ENCODE assay signal across 19 cellular contexts in the genomic region with DNA sequence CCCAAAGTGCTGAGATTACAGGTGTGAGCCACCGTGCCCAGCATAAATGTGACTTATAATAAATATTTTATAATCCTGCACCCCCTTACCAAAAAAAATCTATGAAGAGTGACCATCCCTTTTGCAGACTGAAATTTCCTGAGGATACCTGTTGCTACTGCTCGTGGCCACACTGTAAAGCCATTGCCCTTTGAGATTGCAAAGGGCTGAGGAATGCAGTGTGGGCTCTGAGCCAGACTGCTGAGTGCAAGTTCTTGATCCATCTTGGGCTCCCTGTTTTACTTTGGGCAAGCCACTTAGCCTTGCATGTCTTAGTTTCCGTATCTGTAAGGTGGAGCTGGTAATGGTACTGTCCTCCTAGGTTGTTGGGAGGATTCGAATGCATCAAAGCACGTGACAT. TPM values are rescaled to one million over a fixed set of nuclear protein-coding genes. Genes with fewer than 3 reads are reported as not detected.
DNase-seq lines count a peak whose midpoint lies in the region; ATAC-seq and TF ChIP-seq lines count a peak whose summit lies in the region.
"Had no signal": no experiment of that assay in that cellular context is flagged by ENCODE, and none has a peak within 500 bp of the region (broad histone marks: within the 10 kb centered on the region; RNA-seq: fewer than 3 reads in every experiment).

No MANE protein-coding gene starts in this region.

- intact Hi-C loops in CD14-positive monocyte (cut with micrococcal nuclease): no loop called here

- no peak overlapping the region for H3K27ac Mint-ChIP-seq in CD14-positive monocyte
- H3K27ac Mint-ChIP-seq: T-helper 2 cell treated with Interferon-gamma antibody and Interleukin-4, amounts not matched to agents 5 μg/mL and 100 μg/mL, for 36 hours had no signal

- no peak overlapping the region for H3K27ac ChIP-seq in brain microvascular endothelial cell

- peaks cover 9 to 12% of the 10 kb centered on the region in 2 donors for H3K36me3 Mint-ChIP-seq in CD14-positive monocyte

- no peak overlapping the region for H3K4me3 ChIP-seq in brain microvascular endothelial cell (ENCODE audit: low read depth, low read length)

- no peaks in the 10 kb centered on the region for H3K27me3 ChIP-seq in brain microvascular endothelial cell (replicated peaks)

- TF ChIP-seq CTCF in brain microvascular endothelial cell (IDR thresholded peaks at IDR 0.05; ENCODE audit: low read depth, low read length, missing control alignments): no peak
- no peak for TF ChIP-seq CTCF in CD14-positive monocyte (IDR thresholded peaks at IDR 0.05)

- in situ Hi-C loops in brain microvascular endothelial cell (cut with HindIII; ENCODE audit: low pct_ligation_motif_present, low sequenced_read_pairs): no loop called here

- peaks cover 58% of the 10 kb centered on the region for H3K4me1 Mint-ChIP-seq in CD14-positive monocyte

- no peaks in the 10 kb centered on the region for H3K36me3 ChIP-seq in brain microvascular endothelial cell (replicated peaks)

- no peak overlapping the region for H3K4me3 Mint-ChIP-seq in CD14-positive monocyte
- H3K4me3 Mint-ChIP-seq: T-helper 2 cell treated with Interferon-gamma antibody and Interleukin-4, amounts not matched to agents 5 μg/mL and 100 μg/mL, for 36 hours had no signal

- ATAC-seq in HG03521 (IDR thresholded peaks at IDR 0.05; ENCODE audit: unreplicated experiment): no peak

- peaks cover 0 to 2% (median 0%) of the 10 kb centered on the region in 3 donors for H3K27me3 Mint-ChIP-seq in CD14-positive monocyte (ENCODE audit: low read depth in 3 of 3)

- peaks cover under 1 to 6% (median 3%) of the 10 kb centered on the region in 7 donors for H3K9me3 Mint-ChIP-seq in CD14-positive monocyte

- DNase-seq in EH (ENCODE audit: low read depth) (peak; percentile 39), M059J (ENCODE audit: low read depth) (peak; percentile 61), brain microvascular endothelial cell (peak; percentile 7), renal cortical epithelial cell (ENCODE audit: low read depth) (peak; percentile 75), NCI-H2029 (lab: John Stamatoyannopoulos, UW) (no peak), CD14-positive monocyte (ENCODE audit: low spot score) (no peak), T-helper 1 cell (no peak)
- DNase-seq: activated CD4-positive, alpha-beta T cell treated with anti-CD3 and anti-CD28 coated beads for 1 hour; activated effector memory CD4-positive, alpha-beta T cell treated with anti-CD3 and anti-CD28 coated beads, Interleukin-2, amount 50 U/mL, for 16 hours; anterior cingulate cortex; NCI-H1417; retina; SHP77 had no signal

RNA-seq across cellular contexts. Expression of gene SIPA1L3, which starts 23.4 kb away (rescaled TPM):
- total RNA-seq in M059J (2014; rRNA removed; shearing (Covaris generic)): 12.1 and 22.7 TPM in 2 replicates
- 40.3 and 77.2 TPM in 2 replicates for total RNA-seq in renal cortical epithelial cell
- under 1 TPM; 0.55 to 0.99 TPM for polyA plus RNA-seq in CD14-positive monocyte

RNA-seq across cellular contexts. Expression of gene WDR87, which starts 24.0 kb away (rescaled TPM):
- total RNA-seq in M059J (2014; rRNA removed; shearing (Covaris generic)): not detected in 2 replicates
- not detected in 2 replicates for total RNA-seq in renal cortical epithelial cell
- polyA plus RNA-seq in CD14-positive monocyte: not detected
- total RNA-seq: endothelial cell of umbilical vein, frontal cortex, subcutaneous adipose tissue had no signal
- polyA plus RNA-seq: endothelial cell of umbilical vein, neural cell had no signal

Comparison
In these comparisons a context has a peak if more than half of its experiments do, and no peak if none do; other contexts are left out.
1. DNase-seq: peak in EH (single experiment), M059J (single experiment), brain microvascular endothelial cell (single experiment) and renal cortical epithelial cell (single experiment); none in NCI-H2029 (single experiment), CD14-positive monocyte (single experiment) and T-helper 1 cell (0 of 5).